ENCODE assay signal across 9 cellular contexts in genomic region chr1:242228991-242229390, GRCh38.
"Had no signal": no experiment of that assay in that cellular context is flagged by ENCODE, and none has a peak within 500 bp of the region (broad histone marks: within the 10 kb centered on the region; RNA-seq: fewer than 3 reads in every experiment).

No MANE protein-coding gene starts in this region.

- H3K9ac ChIP-seq: GM23248 had no signal

- FAIRE-seq: HepG2 had no signal

- H3K9me3 ChIP-seq: HAP-1 had no signal

- DNase-seq: GM23248, GOT3, H7, HFFc6 had no signal

- H3K27ac Mint-ChIP-seq: HFFc6, IgD-negative memory B cell had no signal

- H3K4me3 Mint-ChIP-seq: HFFc6, IgD-negative memory B cell had no signal

- H2AFZ ChIP-seq: GM23248 had no signal

- ATAC-seq: HCT116, HepG2 had no signal

- H3K4me3 ChIP-seq: GM23248, HAP-1 had no signal

- H3K36me3 ChIP-seq: HAP-1 had no signal

- H3K27me3 Mint-ChIP-seq: IgD-negative memory B cell had no signal

- H3K27ac ChIP-seq: GM23248, HL-60 had no signal
